ENCODE assay signal across 8 cellular contexts in genomic region chr11:113773092-113773415, GRCh38. TPM values are rescaled to one million over a fixed set of nuclear protein-coding genes. Genes with fewer than 3 reads are reported as not detected.
A peak's percentile ranks its signal among the peaks of the same experiment; 100 is the strongest.
DNase-seq lines count a peak whose midpoint lies in the region; TF ChIP-seq lines count a peak whose summit lies in the region.

No MANE protein-coding gene starts in this region.

- H3K36me3 Mint-ChIP-seq in brain = peaks cover 21% of the 10 kb centered on the region

- peaks cover 38% of the 10 kb centered on the region for H3K4me1 Mint-ChIP-seq in brain

- H3K9me3 Mint-ChIP-seq in brain = peaks cover 0 to 3% (median 0%) of the 10 kb centered on the region in 5 experiments

- H3K9me3 ChIP-seq in Loucy (ENCODE audit: insufficient read depth, low read depth, low read length) (no peaks in the 10 kb centered on the region), thyroid gland (no peaks in the 10 kb centered on the region)

- H3K36me3 ChIP-seq in Loucy (ENCODE audit: insufficient read depth, low read length) (no peaks in the 10 kb centered on the region; the same call in 1 of the 2 replicates), thyroid gland (no peaks in the 10 kb centered on the region)

- no peaks in the 10 kb centered on the region for H4K20me1 ChIP-seq in Loucy (ENCODE audit: insufficient read depth, low read length, poor library complexity, severe bottlenecking)

- peak overlapping the region; percentile 98 to 100 (median 99) for H3K4me3 Mint-ChIP-seq in brain

- H3K9me2 ChIP-seq in Loucy (replicated peaks; ENCODE audit: low read depth, low read length) = no peaks in the 10 kb centered on the region

- TF ChIP-seq CTCF in Loucy (conservative IDR thresholded peaks at IDR 0.05; ENCODE audit: low read length) = no peak
- TF ChIP-seq CTCF in brain (conservative IDR thresholded peaks at IDR 0.05) = no peak
- TF ChIP-seq CTCF in thyroid gland (IDR thresholded peaks at IDR 0.05) = no peak

- H3K27me3 ChIP-seq in Loucy (ENCODE audit: insufficient read depth, low read length, poor library complexity, severe bottlenecking) = no peaks in the 10 kb centered on the region
- H3K27me3 ChIP-seq in thyroid gland = no peaks in the 10 kb centered on the region

- H3K4me2 ChIP-seq in Loucy (ENCODE audit: low read depth, low read length, poor library complexity, severe bottlenecking) = peak overlapping the region; percentile 77

- peak overlapping the region; percentile 95 for H3K9ac ChIP-seq in Loucy (ENCODE audit: low read depth, low read length, poor library complexity, severe bottlenecking)

- intact Hi-C loops in thyroid gland (cut with DNase I) = no loop called here

- 1 to 3% methylated on average over 10 of the region's 10 CpGs for WGBS in thyroid gland, 2 donors

- peaks cover 28% of the 10 kb centered on the region for H3K27me3 Mint-ChIP-seq in brain

- DNase-seq in NCI-H2171 treated with DMSO at 0.1 percent for 48 hours (lab: John Stamatoyannopoulos, UW) (peak; percentile 46), NCI-H2171 (lab: John Stamatoyannopoulos, UW) (no peak), left kidney (ENCODE audit: low read depth, low spot score) (peak; percentile 65), thyroid gland (peak in 1 of 2 donors; percentile 18), NOMO-1 treated with DMSO at 0.1 percent for 48 hours (lab: John Stamatoyannopoulos, UW; ENCODE audit: unreplicated experiment) (no peak), D341Med (ENCODE audit: low spot score) (no peak)

- peak overlapping the region; percentile 95 to 99 (median 97) for H3K27ac Mint-ChIP-seq in brain

- TF ChIP-seq POLR2A in thyroid gland (IDR thresholded peaks at IDR 0.05) = no peak

- peak overlapping the region; percentile 52 to 63 (median 62) for H3K27ac ChIP-seq in thyroid gland

- H3F3A ChIP-seq in Loucy (ENCODE audit: low read depth) = no peaks in the 10 kb centered on the region

- peaks cover 15% of the 10 kb centered on the region for H3K4me1 ChIP-seq in Loucy (ENCODE audit: insufficient read depth, low read length, poor library complexity, severe bottlenecking)
- peaks cover 0 to 9% of the 10 kb centered on the region in 2 donors for H3K4me1 ChIP-seq in thyroid gland

- H3K79me2 ChIP-seq in Loucy (ENCODE audit: insufficient read depth, low read length) = peaks cover 35% of the 10 kb centered on the region

- H3K4me3 ChIP-seq in Loucy (ENCODE audit: low read length, poor library complexity, severe bottlenecking) (peak overlapping the region; percentile 98), thyroid gland (replicated peaks in 1 of 3) (peak overlapping the region; percentile 62 to 90 (median 68))

- peak overlapping the region; percentile 100 for H2AFZ ChIP-seq in Loucy (ENCODE audit: low read length)

RNA-seq across cellular contexts. Expression of gene ZW10, which starts 0.4 kb away (rescaled TPM):
- polyA plus RNA-seq in brain (ENCODE audit: insufficient read depth, low read depth, low replicate concordance) = 13.2 TPM
- 10 to 100 TPM; 11.3 to 14.5 (median 12.8) TPM for total RNA-seq in thyroid gland

RNA-seq across cellular contexts. Expression of gene CLDN25, which starts 6.5 kb away (rescaled TPM):
- not detected for polyA plus RNA-seq in brain (ENCODE audit: insufficient read depth, low read depth, low replicate concordance)
- not detected for total RNA-seq in thyroid gland

Comparison
In these comparisons a context has a peak if more than half of its experiments do, and no peak if none do; other contexts are left out.
1. DNase-seq: peak in NCI-H2171 treated with DMSO at 0.1 percent for 48 hours (single experiment) and left kidney (single experiment); none in NCI-H2171 (single experiment), NOMO-1 treated with DMSO at 0.1 percent for 48 hours (single experiment) and D341Med (single experiment).